In the genomic region with DNA sequence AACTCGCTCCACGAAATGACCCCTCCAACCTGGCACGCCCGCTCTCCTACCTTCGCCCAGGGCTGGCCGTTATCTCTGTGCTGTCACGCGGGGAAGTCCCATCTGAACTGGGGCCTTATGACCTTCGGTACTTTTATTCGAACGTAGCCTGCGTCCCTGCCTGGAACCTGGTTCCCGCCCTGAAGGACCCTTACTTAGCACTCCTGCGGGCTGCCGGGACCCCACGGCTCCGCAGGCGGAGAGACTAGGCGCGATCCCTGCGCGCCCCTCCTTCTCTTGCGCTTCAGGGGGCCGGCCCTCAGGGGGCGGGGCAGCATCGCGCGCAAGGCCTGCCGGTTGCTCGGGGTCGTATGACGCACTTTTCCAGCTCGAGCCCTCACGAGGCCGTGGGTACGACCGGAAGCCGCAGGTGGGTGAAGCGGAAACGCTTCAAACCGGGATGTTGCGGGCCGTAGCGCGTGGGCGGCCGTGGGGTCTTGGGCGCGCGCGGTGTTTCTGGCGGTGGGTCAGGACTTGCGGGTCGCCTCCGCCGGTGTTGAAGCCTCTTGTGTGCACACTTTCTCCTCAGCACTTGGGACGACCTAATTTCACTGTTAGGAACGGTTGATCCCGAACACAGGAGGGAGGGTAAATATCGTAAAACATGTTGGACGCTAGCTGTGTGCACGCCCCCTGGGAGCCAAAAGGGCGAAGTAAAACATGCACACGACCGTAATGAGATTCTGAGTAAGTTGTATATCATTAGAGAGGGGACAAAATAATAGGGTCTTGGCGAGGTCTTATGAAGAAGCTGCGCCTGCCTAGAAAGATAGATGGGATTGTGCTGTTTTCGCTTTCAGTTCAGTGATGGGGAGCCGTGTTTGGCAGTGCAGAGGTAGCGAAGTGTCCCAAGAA, we compare ENCODE assay signal across 1 cellular context.
TF ChIP-seq lines count a peak whose summit lies in the region.

A gene (plus strand): TSS at position 325 of the 894 bp plus-strand sequence. CDS start 6,991 bp downstream, outside the sequence.
A gene with protein sequence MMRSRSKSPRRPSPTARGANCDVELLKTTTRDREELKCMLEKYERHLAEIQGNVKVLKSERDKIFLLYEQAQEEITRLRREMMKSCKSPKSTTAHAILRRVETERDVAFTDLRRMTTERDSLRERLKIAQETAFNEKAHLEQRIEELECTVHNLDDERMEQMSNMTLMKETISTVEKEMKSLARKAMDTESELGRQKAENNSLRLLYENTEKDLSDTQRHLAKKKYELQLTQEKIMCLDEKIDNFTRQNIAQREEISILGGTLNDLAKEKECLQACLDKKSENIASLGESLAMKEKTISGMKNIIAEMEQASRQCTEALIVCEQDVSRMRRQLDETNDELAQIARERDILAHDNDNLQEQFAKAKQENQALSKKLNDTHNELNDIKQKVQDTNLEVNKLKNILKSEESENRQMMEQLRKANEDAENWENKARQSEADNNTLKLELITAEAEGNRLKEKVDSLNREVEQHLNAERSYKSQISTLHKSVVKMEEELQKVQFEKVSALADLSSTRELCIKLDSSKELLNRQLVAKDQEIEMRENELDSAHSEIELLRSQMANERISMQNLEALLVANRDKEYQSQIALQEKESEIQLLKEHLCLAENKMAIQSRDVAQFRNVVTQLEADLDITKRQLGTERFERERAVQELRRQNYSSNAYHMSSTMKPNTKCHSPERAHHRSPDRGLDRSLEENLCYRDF (minus strand): TSS at position 300 of the 894 bp plus-strand sequence. CDS start 45,503 bp downstream, outside the sequence.

TF ChIP-seq in endothelial cell of umbilical vein, 7 proteins besides CTCF, POLR2A, EP300 and RAD21 (continued from another document):
- TF ChIP-seq POLR2AphosphoS5 (IDR thresholded peaks at IDR 0.05; ENCODE audit: insufficient read depth, low read depth, low read length) (peak; percentile 88), EZH2 (IDR thresholded peaks at IDR 0.05; ENCODE audit: borderline replicate concordance, low read depth, low read length, severe bottlenecking) (no peak)
